Comparison of ENCODE assay signal across 6 cellular contexts in genomic region chr5:81881595-81881994, GRCh38.
"Had no signal": no experiment of that assay in that cellular context is flagged by ENCODE, and none has a peak within 500 bp of the region (broad histone marks: within the 10 kb centered on the region; RNA-seq: fewer than 3 reads in every experiment).

No MANE protein-coding gene starts in this region.

- ATAC-seq: GM23338, HCT116, HepG2 had no signal

- DNase-seq: H9, HFFc6, KBM-7 had no signal

- H3K4me3 ChIP-seq: GM23338 had no signal
